ENCODE assay signal across 22 cellular contexts in genomic region chr6:21811484-21811883, GRCh38.
"Had no signal": no experiment of that assay in that cellular context is flagged by ENCODE, and none has a peak within 500 bp of the region (broad histone marks: within the 10 kb centered on the region; RNA-seq: fewer than 3 reads in every experiment).

No MANE protein-coding gene starts in this region.

- H3K27me3 ChIP-seq: dorsolateral prefrontal cortex, left lung, neutrophil, spleen, tibial artery, upper lobe of left lung, vagina had no signal

- DNase-seq: cortex of kidney; dorsolateral prefrontal cortex; effector CD8-positive, alpha-beta T cell; glutamatergic neuron; immature natural killer cell; left lung; lower lobe of right lung; naive B cell; spleen; stimulated activated CD4-positive, alpha-beta T cell treated with anti-CD3 and anti-CD28 coated beads, Interleukin-15, amount 100 ng/mL, for 24 hours; stimulated activated CD4-positive, alpha-beta T cell treated with anti-CD3 and anti-CD28 coated beads, Interleukin-1b, Interleukin-23, amount 100 ng/mL, for 48 hours; stimulated activated CD4-positive, alpha-beta T cell treated with anti-CD3 and anti-CD28 coated beads, Interleukin-4, amount 100 ng/mL, for 24 hours; tibial artery; upper lobe of left lung had no signal

- H3K4me1 ChIP-seq: left lung had no signal

- H3K4me3 Mint-ChIP-seq: immature natural killer cell; memory B cell; naive B cell; stimulated activated memory B cell treated with anti-CD40 and anti-IgM and Interleukin-4, amounts not matched to agents 10 μg/mL and 1 μg/mL and 100 μg/mL, for 72 hours; stimulated activated naive CD8-positive, alpha-beta T cell treated with anti-CD3 and anti-CD28 coated beads, Interleukin-15, Interleukin-2, amounts not matched to agents 100 ng/mL and 50 ng/mL, for 24 hours had no signal

- H3K36me3 Mint-ChIP-seq: memory B cell; naive B cell; stimulated activated memory B cell treated with anti-CD40 and anti-IgM and Interleukin-4, amounts not matched to agents 10 μg/mL and 1 μg/mL and 100 μg/mL, for 72 hours had no signal

- H3K27ac ChIP-seq: dorsolateral prefrontal cortex, left lung, lower lobe of right lung, neutrophil, spleen, tibial artery, upper lobe of left lung had no signal

- ATAC-seq: left lung; lower lobe of right lung; sciatic nerve; stimulated activated memory B cell treated with anti-CD40 and anti-IgM and Interleukin-4, amounts not matched to agents 10 μg/mL and 1 μg/mL and 100 μg/mL, for 72 hours had no signal

- H3K4me3 ChIP-seq: dorsolateral prefrontal cortex, left lung, lower lobe of right lung, spleen, tibial artery, upper lobe of left lung, vagina had no signal

- H3K27me3 Mint-ChIP-seq: memory B cell; naive B cell; stimulated activated memory B cell treated with anti-CD40 and anti-IgM and Interleukin-4, amounts not matched to agents 10 μg/mL and 1 μg/mL and 100 μg/mL, for 72 hours; stimulated activated naive CD8-positive, alpha-beta T cell treated with anti-CD3 and anti-CD28 coated beads, Interleukin-15, Interleukin-2, amounts not matched to agents 100 ng/mL and 50 ng/mL, for 24 hours had no signal

- H3K9me3 Mint-ChIP-seq: immature natural killer cell; naive B cell; stimulated activated naive CD8-positive, alpha-beta T cell treated with anti-CD3 and anti-CD28 coated beads, Interleukin-15, Interleukin-2, amounts not matched to agents 100 ng/mL and 50 ng/mL, for 24 hours had no signal

- H3K36me3 ChIP-seq: left lung, lower lobe of right lung, neutrophil, spleen, tibial artery, upper lobe of left lung, vagina had no signal

- H3K9me3 ChIP-seq: left lung, lower lobe of right lung, neutrophil, spleen, tibial artery, upper lobe of left lung, vagina had no signal

- FAIRE-seq: frontal cortex, keratinocyte had no signal

- H3K4me1 Mint-ChIP-seq: immature natural killer cell; memory B cell; naive B cell; stimulated activated memory B cell treated with anti-CD40 and anti-IgM and Interleukin-4, amounts not matched to agents 10 μg/mL and 1 μg/mL and 100 μg/mL, for 72 hours had no signal

- H3K27ac Mint-ChIP-seq: immature natural killer cell; memory B cell; naive B cell; stimulated activated memory B cell treated with anti-CD40 and anti-IgM and Interleukin-4, amounts not matched to agents 10 μg/mL and 1 μg/mL and 100 μg/mL, for 72 hours; stimulated activated naive CD8-positive, alpha-beta T cell treated with anti-CD3 and anti-CD28 coated beads, Interleukin-15, Interleukin-2, amounts not matched to agents 100 ng/mL and 50 ng/mL, for 24 hours had no signal
